Comparison of ENCODE assay signal across 10 cellular contexts in the genomic region with DNA sequence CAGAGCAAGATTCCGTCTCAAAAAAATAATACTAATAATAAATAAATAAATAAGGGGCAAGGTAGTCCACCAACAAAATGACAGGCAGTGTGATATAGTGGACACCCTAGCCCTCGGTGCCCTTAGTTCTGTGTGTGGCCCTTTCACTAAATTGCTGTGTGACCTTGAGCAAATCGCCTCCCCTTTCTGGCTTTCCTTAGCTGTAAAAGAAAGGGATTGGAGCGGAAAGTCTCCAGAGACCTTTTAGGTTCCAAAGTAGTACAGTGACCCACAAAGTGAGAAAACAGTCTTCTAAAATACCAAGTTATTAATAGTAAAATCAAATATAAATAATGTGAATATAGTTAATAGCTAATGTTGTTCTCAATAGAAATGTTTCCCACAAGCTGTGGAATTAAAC. TPM values are rescaled to one million over a fixed set of nuclear protein-coding genes. Genes with fewer than 3 reads are reported as not detected.
DNase-seq lines count a peak whose midpoint lies in the region; ATAC-seq and TF ChIP-seq lines count a peak whose summit lies in the region.
"Had no signal": no experiment of that assay in that cellular context is flagged by ENCODE, and none has a peak within 500 bp of the region (broad histone marks: within the 10 kb centered on the region; RNA-seq: fewer than 3 reads in every experiment).

No MANE protein-coding gene starts in this region.

- peaks cover 47% of the 10 kb centered on the region for H3K4me1 ChIP-seq in CD8-positive, alpha-beta memory T cell (ENCODE audit: insufficient read depth, low read length)

- no peak overlapping the region for H3K4me3 ChIP-seq in CD8-positive, alpha-beta memory T cell (ENCODE audit: low read length)
- H3K4me3 ChIP-seq in fibroblast of the aortic adventitia (ENCODE audit: low read depth, low read length): peak overlapping the region; percentile 66
- peak overlapping the region; percentile 38 for H3K4me3 ChIP-seq in skeletal muscle cell (ENCODE audit: low read depth, low read length)

- peaks cover 0 to 10% (median 0%) of the 10 kb centered on the region in 3 donors for H3K36me3 Mint-ChIP-seq in CD8-positive, alpha-beta memory T cell
- H3K36me3 Mint-ChIP-seq in activated T-helper 17 cell treated with anti-CD3 and anti-CD28 coated beads, Interleukin-2, amount 50 U/mL, for 72 hours (ENCODE audit: low read depth): peaks cover 92% of the 10 kb centered on the region

- no peak for DNase-seq in CD8-positive, alpha-beta memory T cell
- DNase-seq in fibroblast of the aortic adventitia (ENCODE audit: low read depth) (no peak), skeletal muscle cell (ENCODE audit: low read depth) (no peak), OCI-M2 (lab: John Stamatoyannopoulos, UW; ENCODE audit: unreplicated experiment) (no peak)
- no peak for DNase-seq in effector CD4-positive, alpha-beta T cell
- DNase-seq: NCI-H2081 treated with DMSO at 0.1 percent for 48 hours, T-helper 1 cell had no signal

- H3K9me3 Mint-ChIP-seq in CD8-positive, alpha-beta memory T cell: no peaks in the 10 kb centered on the region
- no peaks in the 10 kb centered on the region for H3K9me3 Mint-ChIP-seq in activated T-helper 17 cell treated with anti-CD3 and anti-CD28 coated beads, Interleukin-2, amount 50 U/mL, for 72 hours

- ATAC-seq in activated T-helper 17 cell treated with anti-CD3 and anti-CD28 coated beads, Interleukin-2, amount 50 U/mL, for 72 hours (replicated peaks): no peak
- ATAC-seq in GM19351 (IDR thresholded peaks at IDR 0.05; ENCODE audit: unreplicated experiment): no peak
- no peak for ATAC-seq in HG02642 (IDR thresholded peaks at IDR 0.05; ENCODE audit: poor library complexity, unreplicated experiment)

- CTCF ChIA-PET in CD8-positive, alpha-beta memory T cell (lab: Charles Lee): interaction anchor here (25.4 kb wide), 1 partner anchor 23 kb away, joined by 702 read pairs; no protein-coding TSS in a partner anchor

- H3K9me3 ChIP-seq in CD8-positive, alpha-beta memory T cell (ENCODE audit: low read length): no peaks in the 10 kb centered on the region

- H3K27me3 Mint-ChIP-seq in CD8-positive, alpha-beta memory T cell: peaks cover 0 to 6% of the 10 kb centered on the region in 2 donors
- H3K27me3 Mint-ChIP-seq in activated T-helper 17 cell treated with anti-CD3 and anti-CD28 coated beads, Interleukin-2, amount 50 U/mL, for 72 hours: no peaks in the 10 kb centered on the region

- no peaks in the 10 kb centered on the region for H3K27me3 ChIP-seq in CD8-positive, alpha-beta memory T cell (ENCODE audit: insufficient read depth, low read length, poor library complexity, severe bottlenecking)

- peak overlapping the region; percentile 88 for H3K27ac ChIP-seq in CD8-positive, alpha-beta memory T cell (ENCODE audit: low read depth, low read length)

- POLR2A ChIA-PET in CD8-positive, alpha-beta memory T cell (lab: Charles Lee): no interaction called here

- H3K36me3 ChIP-seq in CD8-positive, alpha-beta memory T cell (ENCODE audit: insufficient read depth, low read length): no peaks in the 10 kb centered on the region

- peak overlapping the region in 2 of 8 donors; percentile 70 to 93 for H3K27ac Mint-ChIP-seq in CD8-positive, alpha-beta memory T cell
- peak overlapping the region; percentile 81 for H3K27ac Mint-ChIP-seq in activated T-helper 17 cell treated with anti-CD3 and anti-CD28 coated beads, Interleukin-2, amount 50 U/mL, for 72 hours

- no peak for TF ChIP-seq CTCF in fibroblast of the aortic adventitia (IDR thresholded peaks at IDR 0.05; ENCODE audit: insufficient read depth, low read length)

- H3K4me3 Mint-ChIP-seq in CD8-positive, alpha-beta memory T cell: no peak overlapping the region
- H3K4me3 Mint-ChIP-seq in activated T-helper 17 cell treated with anti-CD3 and anti-CD28 coated beads, Interleukin-2, amount 50 U/mL, for 72 hours: peak overlapping the region; percentile 91

- H3K4me1 Mint-ChIP-seq in CD8-positive, alpha-beta memory T cell: peaks cover 40 to 76% (median 62%) of the 10 kb centered on the region in 3 donors
- H3K4me1 Mint-ChIP-seq in activated T-helper 17 cell treated with anti-CD3 and anti-CD28 coated beads, Interleukin-2, amount 50 U/mL, for 72 hours: peaks cover 49% of the 10 kb centered on the region

RNA-seq across cellular contexts. Expression of gene LMNA, which starts 7.6 kb away (rescaled TPM):
- 100 to 1,000 TPM; 325 to 335 TPM for total RNA-seq in CD8-positive, alpha-beta memory T cell
- 13.9 TPM for polyA plus RNA-seq in CD8-positive, alpha-beta memory T cell
- 100 to 1,000 TPM; 150 to 338 TPM for total RNA-seq in activated T-helper 17 cell treated with anti-CD3 and anti-CD28 coated beads, Interleukin-2, amount 50 U/mL, for 72 hours
- 502 and 1,039 TPM in 2 replicates for total RNA-seq in fibroblast of the aortic adventitia (ENCODE audit: low replicate concordance)

RNA-seq across cellular contexts. Expression of gene SEMA4A, which starts 31.3 kb away (rescaled TPM):
- total RNA-seq in CD8-positive, alpha-beta memory T cell: 10 to 100 TPM; 21.6 to 23.0 TPM
- polyA plus RNA-seq in CD8-positive, alpha-beta memory T cell: 10.7 TPM
- total RNA-seq in activated T-helper 17 cell treated with anti-CD3 and anti-CD28 coated beads, Interleukin-2, amount 50 U/mL, for 72 hours: 10 to 100 TPM in 1 of 2 donors, 1 to 10 TPM in 1; 1.8 to 17.6 TPM
- total RNA-seq in fibroblast of the aortic adventitia (ENCODE audit: low replicate concordance): 1.4 and 3.2 TPM in 2 replicates

RNA-seq across cellular contexts. Expression of gene MEX3A, which starts 39.8 kb away (rescaled TPM):
- total RNA-seq in CD8-positive, alpha-beta memory T cell: 1 to 10 TPM in 1 of 2 experiments, under 1 TPM in 1; 0.24 to 1.0 TPM
- polyA plus RNA-seq in CD8-positive, alpha-beta memory T cell: not detected
- total RNA-seq in activated T-helper 17 cell treated with anti-CD3 and anti-CD28 coated beads, Interleukin-2, amount 50 U/mL, for 72 hours: under 1 TPM; 0.15 to 0.21 TPM
- total RNA-seq in fibroblast of the aortic adventitia (ENCODE audit: low replicate concordance): 0.90 TPM in 2 replicates
